Comparison of ENCODE assay signal across 8 cellular contexts in genomic region chr11:9759519-9760179, GRCh38.
A peak's percentile ranks its signal among the peaks of the same experiment; 100 is the strongest.
DNase-seq lines count a peak whose midpoint lies in the region; ATAC-seq and TF ChIP-seq lines count a peak whose summit lies in the region.

No MANE protein-coding gene starts in this region.

- peak; percentile 57 for ATAC-seq in HG02759 (IDR thresholded peaks at IDR 0.05; ENCODE audit: unreplicated experiment)
- ATAC-seq in memory B cell (ENCODE audit: low read depth): peak; percentile 54

- no peaks in the 10 kb centered on the region for H3K9me3 Mint-ChIP-seq in memory B cell

- no peaks in the 10 kb centered on the region for H3K27me3 Mint-ChIP-seq in memory B cell

- H3K27me3 ChIP-seq in GM06990 (replicated peaks; ENCODE audit: control insufficient read depth, insufficient read depth, low read length): no peaks in the 10 kb centered on the region

- H3K27ac Mint-ChIP-seq in memory B cell: peak overlapping the region; percentile 94

- peaks cover 5% of the 10 kb centered on the region for H3K36me3 Mint-ChIP-seq in memory B cell

- no peak for TF ChIP-seq CTCF in GM06990 (IDR thresholded peaks at IDR 0.05; ENCODE audit: insufficient read depth, low read length, poor library complexity, severe bottlenecking)

- H3K4me1 Mint-ChIP-seq in memory B cell: peaks cover 56% of the 10 kb centered on the region

- H3K4me3 ChIP-seq in GM06990 (replicated peaks; ENCODE audit: low read depth, low read length): peak overlapping the region; percentile 79

- peak; percentile 69 for DNase-seq in GM06990 (ENCODE audit: extremely low read depth, insufficient read length)
- peak; percentile 85 to 92 for DNase-seq in NCI-H446 (lab: John Stamatoyannopoulos, UW)
- peak; percentile 71 to 95 for DNase-seq in activated CD4-positive, alpha-beta T cell treated with anti-CD3 and anti-CD28 coated beads, Interleukin-2, amount 50 U/mL, for 24 hours (ENCODE audit: low read depth in 1 of 2, low spot score in 1 of 2)
- DNase-seq in dermis blood vessel endothelial cell: peak; percentile 97
- DNase-seq in memory B cell (ENCODE audit: low spot score in 2 of 2): peak in 1 of 2 donors; percentile 56
- peak; percentile 85 to 98 for DNase-seq in stimulated activated CD8-positive, alpha-beta memory T cell treated with anti-CD3 and anti-CD28 coated beads, Interleukin-15, amount 100 ng/mL, for 4 hours (ENCODE audit: low read depth in 2 of 2)
- DNase-seq in DMS114 treated with DMSO at 0.1 percent for 48 hours (lab: John Stamatoyannopoulos, UW; ENCODE audit: unreplicated experiment): no peak

- no peaks in the 10 kb centered on the region for H3K36me3 ChIP-seq in GM06990 (ENCODE audit: control insufficient read depth, insufficient read depth, low read length)

- peak overlapping the region; percentile 91 for H3K4me3 Mint-ChIP-seq in memory B cell
